Comparison of ENCODE assay signal across 2 cellular contexts in the genomic region with DNA sequence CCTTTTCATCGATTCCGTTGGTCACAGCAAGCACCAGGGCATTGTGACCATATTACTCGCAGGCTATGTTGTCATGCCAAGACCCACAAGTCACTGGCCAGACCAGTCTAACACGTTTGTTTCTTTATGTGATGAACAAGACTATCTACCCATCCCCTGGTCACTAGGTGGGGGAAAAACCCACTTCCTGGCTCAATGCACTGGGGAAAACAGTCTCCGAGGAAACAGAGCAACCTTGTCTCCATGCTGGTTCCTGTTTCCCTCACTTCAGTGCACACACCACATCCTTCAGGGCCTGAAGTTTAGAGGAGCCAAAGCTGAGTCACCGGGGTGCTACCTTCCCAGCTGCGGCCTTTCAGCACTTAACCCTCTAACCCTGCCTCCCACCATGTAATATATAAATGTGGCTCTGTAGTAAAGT.
TF ChIP-seq lines count a peak whose summit lies in the region.

No MANE protein-coding gene starts in this region.

TF ChIP-seq in IMR-90, 13 proteins besides CTCF, POLR2A, EP300 and RAD21:
- TF ChIP-seq, protein P1, sequence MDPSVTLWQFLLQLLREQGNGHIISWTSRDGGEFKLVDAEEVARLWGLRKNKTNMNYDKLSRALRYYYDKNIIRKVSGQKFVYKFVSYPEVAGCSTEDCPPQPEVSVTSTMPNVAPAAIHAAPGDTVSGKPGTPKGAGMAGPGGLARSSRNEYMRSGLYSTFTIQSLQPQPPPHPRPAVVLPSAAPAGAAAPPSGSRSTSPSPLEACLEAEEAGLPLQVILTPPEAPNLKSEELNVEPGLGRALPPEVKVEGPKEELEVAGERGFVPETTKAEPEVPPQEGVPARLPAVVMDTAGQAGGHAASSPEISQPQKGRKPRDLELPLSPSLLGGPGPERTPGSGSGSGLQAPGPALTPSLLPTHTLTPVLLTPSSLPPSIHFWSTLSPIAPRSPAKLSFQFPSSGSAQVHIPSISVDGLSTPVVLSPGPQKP (IDR thresholded peaks at IDR 0.05; ENCODE audit: borderline replicate concordance, low read depth, low read length): no peak
- no peak for TF ChIP-seq CHD1 (IDR thresholded peaks at IDR 0.05; ENCODE audit: low read depth, low read length)
- TF ChIP-seq, protein P2, sequence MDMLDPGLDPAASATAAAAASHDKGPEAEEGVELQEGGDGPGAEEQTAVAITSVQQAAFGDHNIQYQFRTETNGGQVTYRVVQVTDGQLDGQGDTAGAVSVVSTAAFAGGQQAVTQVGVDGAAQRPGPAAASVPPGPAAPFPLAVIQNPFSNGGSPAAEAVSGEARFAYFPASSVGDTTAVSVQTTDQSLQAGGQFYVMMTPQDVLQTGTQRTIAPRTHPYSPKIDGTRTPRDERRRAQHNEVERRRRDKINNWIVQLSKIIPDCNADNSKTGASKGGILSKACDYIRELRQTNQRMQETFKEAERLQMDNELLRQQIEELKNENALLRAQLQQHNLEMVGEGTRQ (IDR thresholded peaks at IDR 0.05; ENCODE audit: low read depth, low read length): no peak
- TF ChIP-seq RFX5 (IDR thresholded peaks at IDR 0.05; ENCODE audit: low read depth, low read length): no peak
- TF ChIP-seq FOS (IDR thresholded peaks at IDR 0.05; ENCODE audit: low read depth, low read length): no peak
- no peak for TF ChIP-seq MAFK (IDR thresholded peaks at IDR 0.05; ENCODE audit: low read depth, low read length)
- no peak for TF ChIP-seq CEBPB (IDR thresholded peaks at IDR 0.05; ENCODE audit: low read depth, low read length)
- TF ChIP-seq SMC3 (IDR thresholded peaks at IDR 0.05; ENCODE audit: low read depth, low read length): no peak
- TF ChIP-seq MAZ (IDR thresholded peaks at IDR 0.05; ENCODE audit: borderline replicate concordance, low read depth, low read length): no peak
- TF ChIP-seq NFE2L2 (IDR thresholded peaks at IDR 0.05; ENCODE audit: low read depth, low read length): no peak
- TF ChIP-seq BHLHE40 (IDR thresholded peaks at IDR 0.05; ENCODE audit: low read depth, low read length): no peak
- TF ChIP-seq MXI1 (IDR thresholded peaks at IDR 0.05; ENCODE audit: borderline replicate concordance, low read depth, low read length): no peak
- no peak for TF ChIP-seq RCOR1 (IDR thresholded peaks at IDR 0.05; ENCODE audit: insufficient replicate concordance, low read length)

TF ChIP-seq in H1, 55 proteins besides CTCF, POLR2A, EP300 and RAD21:
- no peak for TF ChIP-seq BRCA1 (IDR thresholded peaks at IDR 0.05; ENCODE audit: low read depth, low read length)
- no peak for TF ChIP-seq NRF1 (IDR thresholded peaks at IDR 0.05; ENCODE audit: low read depth, low read length)
- TF ChIP-seq, protein P3, sequence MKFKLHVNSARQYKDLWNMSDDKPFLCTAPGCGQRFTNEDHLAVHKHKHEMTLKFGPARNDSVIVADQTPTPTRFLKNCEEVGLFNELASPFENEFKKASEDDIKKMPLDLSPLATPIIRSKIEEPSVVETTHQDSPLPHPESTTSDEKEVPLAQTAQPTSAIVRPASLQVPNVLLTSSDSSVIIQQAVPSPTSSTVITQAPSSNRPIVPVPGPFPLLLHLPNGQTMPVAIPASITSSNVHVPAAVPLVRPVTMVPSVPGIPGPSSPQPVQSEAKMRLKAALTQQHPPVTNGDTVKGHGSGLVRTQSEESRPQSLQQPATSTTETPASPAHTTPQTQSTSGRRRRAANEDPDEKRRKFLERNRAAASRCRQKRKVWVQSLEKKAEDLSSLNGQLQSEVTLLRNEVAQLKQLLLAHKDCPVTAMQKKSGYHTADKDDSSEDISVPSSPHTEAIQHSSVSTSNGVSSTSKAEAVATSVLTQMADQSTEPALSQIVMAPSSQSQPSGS (IDR thresholded peaks at IDR 0.05; ENCODE audit: low read length): no peak
- TF ChIP-seq SRF (IDR thresholded peaks at IDR 0.05; ENCODE audit: low read depth, low read length): no peak
- TF ChIP-seq SP4 (IDR thresholded peaks at IDR 0.05; ENCODE audit: low read length): no peak
- TF ChIP-seq POU5F1 (IDR thresholded peaks at IDR 0.05; ENCODE audit: low read depth, low read length): no peak
- TF ChIP-seq SIN3A (conservative IDR thresholded peaks at IDR 0.05 in 1 of 2, IDR thresholded peaks at IDR 0.05 in 1 of 2; ENCODE audit: low read depth in 1 of 2, low read length in 2 of 2): no peak
- TF ChIP-seq KDM1A (IDR thresholded peaks at IDR 0.05; ENCODE audit: borderline replicate concordance, low read length): no peak
- TF ChIP-seq RXRA (IDR thresholded peaks at IDR 0.05; ENCODE audit: insufficient read depth, low read depth, low read length): no peak
- TF ChIP-seq, protein P4, sequence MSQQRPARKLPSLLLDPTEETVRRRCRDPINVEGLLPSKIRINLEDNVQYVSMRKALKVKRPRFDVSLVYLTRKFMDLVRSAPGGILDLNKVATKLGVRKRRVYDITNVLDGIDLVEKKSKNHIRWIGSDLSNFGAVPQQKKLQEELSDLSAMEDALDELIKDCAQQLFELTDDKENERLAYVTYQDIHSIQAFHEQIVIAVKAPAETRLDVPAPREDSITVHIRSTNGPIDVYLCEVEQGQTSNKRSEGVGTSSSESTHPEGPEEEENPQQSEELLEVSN (IDR thresholded peaks at IDR 0.05): no peak
- TF ChIP-seq RFX5 (IDR thresholded peaks at IDR 0.05; ENCODE audit: borderline replicate concordance, low read depth, low read length): no peak
TF ChIP-seq in H1: peak in this region for 0.
